ENCODE assay signal across 8 cellular contexts in genomic region chr5:96344678-96345612, GRCh38.
A peak's percentile ranks its signal among the peaks of the same experiment; 100 is the strongest.
DNase-seq lines count a peak whose midpoint lies in the region; ATAC-seq, FAIRE-seq and TF ChIP-seq lines count a peak whose summit lies in the region.

No MANE protein-coding gene starts in this region.

- no peaks in the 10 kb centered on the region for H3K36me3 Mint-ChIP-seq in chondrocyte (ENCODE audit: low read depth)

- no peak overlapping the region for H3K9ac ChIP-seq in HepG2 (ENCODE audit: insufficient read depth, low read depth, low read length)

- POLR2A ChIA-PET in OCI-LY7 (lab: Charles Lee), result interaction anchor here (0.6 kb wide), 2 partner anchors 652 to 940 kb away, joined by 3 read pairs; no protein-coding TSS in a partner anchor
- POLR2A ChIA-PET in HepG2 (lab: Yijun Ruan, JAX), result no interaction called here

- H3K27ac Mint-ChIP-seq in chondrocyte (ENCODE audit: unreplicated experiment), result no peak overlapping the region

- in situ Hi-C loops in KBM-7 (cut with MboI; ENCODE audit: low pct_unique_long_range_greater_than_20kb, low sequenced_read_pairs) (no loop called here), HepG2 (cut with HindIII; ENCODE audit: extremely low pct_ligation_motif_present, low pct_unique_long_range_greater_than_20kb) (loop anchor here (5.0 to 25.0 kb wide), 2 partner anchors 257 to 708 kb away; partner anchors contain the start of gene RFESD)

- H2AFZ ChIP-seq in OCI-LY7 (ENCODE audit: low read length) (no peak overlapping the region), HepG2 (ENCODE audit: low read length) (no peak overlapping the region)

- no TSS peak for BruUV-seq in OCI-LY7 (replicated peaks; lab: Mats Ljungman, UMichigan)
- BruUV-seq in HepG2 (replicated peaks; lab: Mats Ljungman, UMichigan), result no TSS peak

- H3K27me3 ChIP-seq in HepG2 (ENCODE audit: control insufficient read depth in 1 of 2, insufficient read depth in 2 of 2, low read length in 2 of 2) (no peaks in the 10 kb centered on the region), uterus (no peaks in the 10 kb centered on the region)

- TF ChIP-seq EP300 in HepG2 (IDR thresholded peaks at IDR 0.05; ENCODE audit: low read depth in 2 of 2, low read length in 2 of 2) (no peak), HepG2 (CRISPR knock-in tag; IDR thresholded peaks at IDR 0.05; ENCODE audit: borderline replicate concordance) (no peak)

- H3K9me3 Mint-ChIP-seq in chondrocyte (ENCODE audit: low read depth), result no peaks in the 10 kb centered on the region

- no peak for TF ChIP-seq POLR2A in HepG2 (IDR thresholded peaks at IDR 0.05; ENCODE audit: insufficient read depth in 1 of 2, low read depth in 2 of 2, low read length in 2 of 2)
- no peak for TF ChIP-seq POLR2A in uterus (IDR thresholded peaks at IDR 0.05)

- TF ChIP-seq RAD21 in HepG2 (CRISPR knock-in tag; IDR thresholded peaks at IDR 0.05), result peak; percentile 76

- TF ChIP-seq CTCF in OCI-LY7 (conservative IDR thresholded peaks at IDR 0.05; ENCODE audit: low read length) (peak; percentile 67), chondrocyte (IDR thresholded peaks at IDR 0.05) (peak; percentile 91), HepG2 (CRISPR knock-in tag; IDR thresholded peaks at IDR 0.05) (peak; percentile 83), uterus (IDR thresholded peaks at IDR 0.05) (peak; percentile 10 to 53 (median 36))

- peaks cover 3% of the 10 kb centered on the region for H3K4me1 Mint-ChIP-seq in chondrocyte (ENCODE audit: low read depth)

- H3K4me2 ChIP-seq in OCI-LY7 (ENCODE audit: low read length), result no peak overlapping the region
- no peak overlapping the region for H3K4me2 ChIP-seq in HepG2 (ENCODE audit: low read depth, low read length)

- H3K9me3 ChIP-seq in OCI-LY7 (ENCODE audit: low read length), result no peaks in the 10 kb centered on the region
- no peaks in the 10 kb centered on the region for H3K9me3 ChIP-seq in HepG2 (ENCODE audit: low read length)
- no peaks in the 10 kb centered on the region for H3K9me3 ChIP-seq in uterus

- intact Hi-C loops in OCI-LY7 (cut with micrococcal nuclease; ENCODE audit: unreplicated experiment), result loop anchor here (1.0 to 5.0 kb wide), 3 partner anchors 97 to 342 kb away; no protein-coding TSS in a partner anchor
- intact Hi-C loops in HepG2 (cut with micrococcal nuclease; ENCODE audit: unreplicated experiment), result loop anchor here (1.0 to 10.0 kb wide), 5 partner anchors 256 to 700 kb away; partner anchors contain the start of gene CAST
- intact Hi-C loops in uterus (cut with DNase I; ENCODE audit: low total_unique reads), result no loop called here

- FAIRE-seq in HepG2 (lab: Jason Lieb, UNC), result peak; percentile 92

- H3K4me1 ChIP-seq in OCI-LY7 (ENCODE audit: insufficient read depth, low read length, poor library complexity, severe bottlenecking) (no peaks in the 10 kb centered on the region), HepG2 (ENCODE audit: insufficient read depth, low read length) (peaks cover 29% of the 10 kb centered on the region), uterus (no peaks in the 10 kb centered on the region)

- no peak overlapping the region for H3K27ac ChIP-seq in OCI-LY7 (ENCODE audit: low read depth, low read length, poor library complexity, severe bottlenecking)
- no peak overlapping the region for H3K27ac ChIP-seq in HepG2 (ENCODE audit: extremely low read length, insufficient read depth, low read length)
- no peak overlapping the region for H3K27ac ChIP-seq in uterus

- no peaks in the 10 kb centered on the region for H3K27me3 Mint-ChIP-seq in chondrocyte (ENCODE audit: low read depth)

- CTCF ChIA-PET in OCI-LY7 (lab: Charles Lee; ENCODE audit: unreplicated experiment) (interaction anchor here (1.1 to 1.8 kb wide), 2 partner anchors 97 to 257 kb away, joined by 3 to 12 read pairs; no protein-coding TSS in a partner anchor), HepG2 (lab: Yijun Ruan, JAX; ENCODE audit: low intra/inter-chr PET ratio, low total read pairs) (interaction anchor here (0.6 to 2.3 kb wide), 3 partner anchors 256 to 466 kb away, joined by 3 to 25 read pairs (median 3); no protein-coding TSS in a partner anchor)

- no peaks in the 10 kb centered on the region for H4K20me1 ChIP-seq in OCI-LY7 (ENCODE audit: insufficient read depth, low read length)
- H4K20me1 ChIP-seq in HepG2 (ENCODE audit: insufficient read depth, low read length), result no peaks in the 10 kb centered on the region

- ATAC-seq in GM21786 (IDR thresholded peaks at IDR 0.05; ENCODE audit: unreplicated experiment) (peak; percentile 92), HepG2 (peak; percentile 94)

- H3K4me3 Mint-ChIP-seq in chondrocyte (ENCODE audit: unreplicated experiment), result no peak overlapping the region

- H3K79me2 ChIP-seq in OCI-LY7 (ENCODE audit: insufficient read depth, low read depth, low read length) (no peaks in the 10 kb centered on the region), HepG2 (ENCODE audit: insufficient read depth, low read length) (no peaks in the 10 kb centered on the region)

- H3K36me3 ChIP-seq in OCI-LY7 (ENCODE audit: insufficient read depth, low read length) (no peaks in the 10 kb centered on the region), HepG2 (replicated peaks in 1 of 2; ENCODE audit: control insufficient read depth in 1 of 2, insufficient read depth in 2 of 2, low read length in 2 of 2) (no peaks in the 10 kb centered on the region), uterus (no peaks in the 10 kb centered on the region)

- no peaks in the 10 kb centered on the region for H3K9me2 ChIP-seq in OCI-LY7 (ENCODE audit: insufficient read depth, low read length)

- H3K4me3 ChIP-seq in OCI-LY7 (ENCODE audit: low read depth, low read length, poor library complexity, severe bottlenecking) (no peak overlapping the region), HepG2 (replicated peaks in 1 of 3; ENCODE audit: insufficient read depth in 1 of 3, low read depth in 2 of 3, low read length in 3 of 3) (no peak overlapping the region), uterus (no peak overlapping the region)

- 45% methylated on average over 6 of the region's 6 CpGs for WGBS in HepG2 (ENCODE audit: low lambda C conversion rate)

- DNase-seq in stimulated activated CD4-positive, alpha-beta T cell treated with anti-CD3 and anti-CD28 coated beads, Interleukin-4, amount 100 ng/mL, for 24 hours, result peak; percentile 25
- DNase-seq in stimulated activated CD4-positive, alpha-beta T cell treated with anti-CD3 and anti-CD28 coated beads, Interleukin-1b, Interleukin-23, amount 100 ng/mL, for 48 hours, result no peak
- peak; percentile 53 for DNase-seq in KBM-7
- DNase-seq in OCI-LY7 (ENCODE audit: low spot score), result peak; percentile 38
- no peak for DNase-seq in chondrocyte (ENCODE audit: low spot score)
- peak; percentile 64 for DNase-seq in HepG2 (ENCODE audit: low spot score)
- no peak for DNase-seq in uterus

TF ChIP-seq in HepG2, 621 proteins besides CTCF, POLR2A, EP300 and RAD21 (continues in another document):
- TF ChIP-seq EED (CRISPR knock-in tag; IDR thresholded peaks at IDR 0.05) (no peak), STAG1 (CRISPR knock-in tag; IDR thresholded peaks at IDR 0.05) (peak; percentile 84), MIXL1 (CRISPR knock-in tag; IDR thresholded peaks at IDR 0.05) (peak; percentile 73), ATM (IDR thresholded peaks at IDR 0.05; ENCODE audit: borderline replicate concordance) (no peak), SMC3 (IDR thresholded peaks at IDR 0.05; ENCODE audit: low read length) (peak; percentile 72; the same call in 1 of the 2 replicates), TRIM24 (CRISPR knock-in tag; IDR thresholded peaks at IDR 0.05) (no peak), HIVEP1 (CRISPR knock-in tag; IDR thresholded peaks at IDR 0.05) (no peak), MBD4 (IDR thresholded peaks at IDR 0.05; ENCODE audit: borderline replicate concordance, low read length) (no peak), MLX (CRISPR knock-in tag; IDR thresholded peaks at IDR 0.05) (no peak), ZNF329 (CRISPR knock-in tag; IDR thresholded peaks at IDR 0.05; ENCODE audit: low read depth) (no peak), KLF9 (CRISPR knock-in tag; IDR thresholded peaks at IDR 0.05; ENCODE audit: low read depth) (no peak), PHF8 (CRISPR knock-in tag; IDR thresholded peaks at IDR 0.05) (no peak)
- TF ChIP-seq, protein P1, sequence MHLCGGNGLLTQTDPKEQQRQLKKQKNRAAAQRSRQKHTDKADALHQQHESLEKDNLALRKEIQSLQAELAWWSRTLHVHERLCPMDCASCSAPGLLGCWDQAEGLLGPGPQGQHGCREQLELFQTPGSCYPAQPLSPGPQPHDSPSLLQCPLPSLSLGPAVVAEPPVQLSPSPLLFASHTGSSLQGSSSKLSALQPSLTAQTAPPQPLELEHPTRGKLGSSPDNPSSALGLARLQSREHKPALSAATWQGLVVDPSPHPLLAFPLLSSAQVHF (CRISPR knock-in tag; IDR thresholded peaks at IDR 0.05), result no peak
- TF ChIP-seq, protein P2, sequence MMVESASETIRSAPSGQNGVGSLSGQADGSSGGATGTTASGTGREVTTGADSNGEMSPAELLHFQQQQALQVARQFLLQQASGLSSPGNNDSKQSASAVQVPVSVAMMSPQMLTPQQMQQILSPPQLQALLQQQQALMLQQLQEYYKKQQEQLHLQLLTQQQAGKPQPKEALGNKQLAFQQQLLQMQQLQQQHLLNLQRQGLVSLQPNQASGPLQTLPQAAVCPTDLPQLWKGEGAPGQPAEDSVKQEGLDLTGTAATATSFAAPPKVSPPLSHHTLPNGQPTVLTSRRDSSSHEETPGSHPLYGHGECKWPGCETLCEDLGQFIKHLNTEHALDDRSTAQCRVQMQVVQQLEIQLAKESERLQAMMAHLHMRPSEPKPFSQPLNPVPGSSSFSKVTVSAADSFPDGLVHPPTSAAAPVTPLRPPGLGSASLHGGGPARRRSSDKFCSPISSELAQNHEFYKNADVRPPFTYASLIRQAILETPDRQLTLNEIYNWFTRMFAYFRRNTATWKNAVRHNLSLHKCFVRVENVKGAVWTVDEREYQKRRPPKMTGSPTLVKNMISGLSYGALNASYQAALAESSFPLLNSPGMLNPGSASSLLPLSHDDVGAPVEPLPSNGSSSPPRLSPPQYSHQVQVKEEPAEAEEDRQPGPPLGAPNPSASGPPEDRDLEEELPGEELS (CRISPR knock-in tag; IDR thresholded peaks at IDR 0.05), result no peak

Comparison
In these comparisons a context has a peak if more than half of its experiments do, and no peak if none do; other contexts are left out.
1. DNase-seq: peak in stimulated activated CD4-positive, alpha-beta T cell treated with anti-CD3 and anti-CD28 coated beads, Interleukin-4, amount 100 ng/mL, for 24 hours (single experiment), KBM-7 (single experiment), OCI-LY7 (single experiment) and HepG2 (single experiment); none in stimulated activated CD4-positive, alpha-beta T cell treated with anti-CD3 and anti-CD28 coated beads, Interleukin-1b, Interleukin-23, amount 100 ng/mL, for 48 hours (single experiment), chondrocyte (single experiment) and uterus (0 of 2).
2. CTCF ChIP-seq: peak in every context shown above with its lines; median percentile 91 in chondrocyte; 83 in HepG2; 67 in OCI-LY7; 36 in uterus.